Comparison of ENCODE assay signal across 8 cellular contexts in the genomic region with DNA sequence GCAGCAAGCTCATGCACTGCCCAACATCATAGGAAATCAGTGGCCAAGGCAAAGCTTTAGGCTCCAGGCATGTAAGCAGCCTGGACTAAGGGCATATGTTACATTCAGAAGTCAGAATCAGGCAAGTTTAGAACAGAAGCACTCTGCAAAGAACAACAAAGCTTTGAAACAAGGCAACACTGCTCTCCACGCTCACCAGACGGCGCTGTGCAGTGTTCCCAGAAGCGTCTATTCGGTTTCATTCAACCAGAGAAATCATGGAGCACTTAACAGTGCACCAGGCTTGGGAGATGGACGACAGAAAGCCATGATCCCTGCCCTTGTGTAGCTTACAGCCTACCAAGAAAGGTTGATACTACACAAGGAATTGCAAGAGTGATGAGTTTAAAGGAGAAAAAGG.
DNase-seq lines count a peak whose midpoint lies in the region; ATAC-seq and TF ChIP-seq lines count a peak whose summit lies in the region.

No MANE protein-coding gene starts in this region.

- no TSS peak for BruUV-seq in PC-3 (replicated peaks; lab: Mats Ljungman, UMichigan)

- H3K9me3 ChIP-seq in AG04450 (ENCODE audit: control insufficient read depth, insufficient read depth, low read length), result no peaks in the 10 kb centered on the region
- H3K9me3 ChIP-seq in PC-3 (ENCODE audit: low read length), result 0 out of 2 replicates have a peak, but pooled peaks cover 3% of the 10 kb centered on the region
- no peaks in the 10 kb centered on the region for H3K9me3 ChIP-seq in esophagus muscularis mucosa
- no peaks in the 10 kb centered on the region for H3K9me3 ChIP-seq in psoas muscle
- no peaks in the 10 kb centered on the region for H3K9me3 ChIP-seq in MG63

- H3K4me1 ChIP-seq in PC-3 (ENCODE audit: insufficient read depth, low read length) (no peaks in the 10 kb centered on the region), esophagus muscularis mucosa (no peaks in the 10 kb centered on the region), psoas muscle (no peaks in the 10 kb centered on the region)

- no peak overlapping the region for H3K4me3 Mint-ChIP-seq in natural killer cell treated with Interleukin-12 subunit alpha and Interleukin-12 subunit beta and Interleukin-15 and Interleukin-18, amount 100 ng/mL, for 72 hours

- H4K20me1 ChIP-seq in PC-3 (ENCODE audit: low read length), result no peaks in the 10 kb centered on the region

- no peak for TF ChIP-seq POLR2A in esophagus muscularis mucosa (IDR thresholded peaks at IDR 0.05; ENCODE audit: low read depth)

- no peak for TF ChIP-seq EP300 in esophagus muscularis mucosa (IDR thresholded peaks at IDR 0.05)

- no peak overlapping the region for H3K27ac Mint-ChIP-seq in natural killer cell treated with Interleukin-12 subunit alpha and Interleukin-12 subunit beta and Interleukin-15 and Interleukin-18, amount 100 ng/mL, for 72 hours

- no peaks in the 10 kb centered on the region for H3K79me2 ChIP-seq in PC-3 (ENCODE audit: low read length)

- H3K9me2 ChIP-seq in PC-3 (replicated peaks; ENCODE audit: low read length), result no peaks in the 10 kb centered on the region

- H3K27me3 Mint-ChIP-seq in natural killer cell treated with Interleukin-12 subunit alpha and Interleukin-12 subunit beta and Interleukin-15 and Interleukin-18, amount 100 ng/mL, for 72 hours, result peaks cover 4 to 20% of the 10 kb centered on the region in 2 donors

- H3K36me3 ChIP-seq in PC-3 (ENCODE audit: low read depth, low read length) (no peaks in the 10 kb centered on the region), esophagus muscularis mucosa (no peaks in the 10 kb centered on the region), psoas muscle (ENCODE audit: insufficient read depth in 1 of 2, low read depth in 1 of 2) (no peaks in the 10 kb centered on the region), MG63 (no peaks in the 10 kb centered on the region)

- no peak overlapping the region for H3K27ac ChIP-seq in AG04450 (ENCODE audit: low read depth, low read length)
- H3K27ac ChIP-seq in PC-3 (ENCODE audit: low read length), result no peak overlapping the region
- no peak overlapping the region for H3K27ac ChIP-seq in esophagus muscularis mucosa (replicated peaks in 1 of 4)
- H3K27ac ChIP-seq in psoas muscle, result no peak overlapping the region

- no peak overlapping the region for H2AFZ ChIP-seq in PC-3 (ENCODE audit: low read length)

- ATAC-seq in PC-3 (peak; percentile 35; the same call in 1 of the 2 replicates), psoas muscle (peak in 1 of 4 donors; percentile 57), HG03135 (IDR thresholded peaks at IDR 0.05; ENCODE audit: unreplicated experiment) (no peak)
- ATAC-seq in natural killer cell treated with Interleukin-12 subunit alpha and Interleukin-12 subunit beta and Interleukin-15 and Interleukin-18, amount 100 ng/mL, for 72 hours, result no peak

- no peaks in the 10 kb centered on the region for H3K4me1 Mint-ChIP-seq in natural killer cell treated with Interleukin-12 subunit alpha and Interleukin-12 subunit beta and Interleukin-15 and Interleukin-18, amount 100 ng/mL, for 72 hours (ENCODE audit: low read depth in 2 of 2)

- H3F3A ChIP-seq in PC-3 (ENCODE audit: low read length, unreplicated experiment), result no peaks in the 10 kb centered on the region

- no peaks in the 10 kb centered on the region for H3K9me3 Mint-ChIP-seq in natural killer cell treated with Interleukin-12 subunit alpha and Interleukin-12 subunit beta and Interleukin-15 and Interleukin-18, amount 100 ng/mL, for 72 hours

- intact Hi-C loops in PC-3 (cut with micrococcal nuclease) (loop anchor here (5.0 kb wide), 1 partner anchor 475 kb away; no protein-coding TSS in a partner anchor), esophagus muscularis mucosa (cut with DNase I) (no loop called here), psoas muscle (cut with DNase I) (loop anchor here in 1 of 2 donors (5.0 kb wide), 1 partner anchor 895 kb away; no protein-coding TSS in a partner anchor)

- H3K4me3 ChIP-seq in AG04450 (ENCODE audit: low read depth, low read length) (no peak overlapping the region), PC-3 (ENCODE audit: low read length) (no peak overlapping the region), esophagus muscularis mucosa (no peak overlapping the region), psoas muscle (no peak overlapping the region), MG63 (no peak overlapping the region)

- POLR2A ChIA-PET in AG04450 (lab: Yijun Ruan, JAX) (no interaction called here), PC-3 (lab: Charles Lee; ENCODE audit: unreplicated experiment) (no interaction called here)

- H3K4me2 ChIP-seq in PC-3 (ENCODE audit: low read length), result no peak overlapping the region

- no peaks in the 10 kb centered on the region for H3K27me3 ChIP-seq in AG04450 (ENCODE audit: control insufficient read depth, insufficient read depth, low read length)
- no peaks in the 10 kb centered on the region for H3K27me3 ChIP-seq in PC-3 (ENCODE audit: low read length)
- no peaks in the 10 kb centered on the region for H3K27me3 ChIP-seq in esophagus muscularis mucosa
- H3K27me3 ChIP-seq in psoas muscle (ENCODE audit: insufficient read depth in 3 of 3, low read length in 2 of 3), result peaks cover 0 to 1% (median 0%) of the 10 kb centered on the region in 3 donors
- H3K27me3 ChIP-seq in MG63, result no peaks in the 10 kb centered on the region

- no peak overlapping the region for H3K9ac ChIP-seq in PC-3 (ENCODE audit: low read length)

- H3K36me3 Mint-ChIP-seq in natural killer cell treated with Interleukin-12 subunit alpha and Interleukin-12 subunit beta and Interleukin-15 and Interleukin-18, amount 100 ng/mL, for 72 hours, result no peaks in the 10 kb centered on the region

- CTCF ChIA-PET in AG04450 (lab: Charles Lee) (interaction anchor here (0.6 to 1.5 kb wide), 7 partner anchors 9 to 892 kb away, joined by 3 to 10 read pairs (median 4); a partner anchor contains a TSS), PC-3 (lab: Charles Lee) (interaction anchor here (0.5 kb wide), 1 partner anchor 521 kb away, joined by 8 read pairs; no protein-coding TSS in a partner anchor)

- 11% methylated on average over 6 of the region's 6 CpGs for WGBS in esophagus muscularis mucosa
- WGBS in psoas muscle, 3 donors, result 7 to 32% (median 8%) methylated on average over 6 of the region's 6 CpGs

- no peak for DNase-seq in AG04450 (ENCODE audit: low read depth, low spot score)
- DNase-seq in ELR (ENCODE audit: low read depth), result peak; percentile 30
- peak; percentile 57 for DNase-seq in PC-3
- DNase-seq in esophagus muscularis mucosa (ENCODE audit: extremely low spot score), result no peak
- no peak for DNase-seq in psoas muscle
- DNase-seq in natural killer cell treated with Interleukin-12 subunit alpha and Interleukin-12 subunit beta and Interleukin-15 and Interleukin-18, amount 100 ng/mL, for 72 hours (ENCODE audit: low spot score), result no peak
- DNase-seq in MG63, result no peak

- TF ChIP-seq CTCF in AG04450 (IDR thresholded peaks at IDR 0.05; ENCODE audit: low read depth, low read length) (peak; percentile 71), PC-3 (conservative IDR thresholded peaks at IDR 0.05; ENCODE audit: low read depth, low read length) (peak; percentile 75), esophagus muscularis mucosa (IDR thresholded peaks at IDR 0.05) (peak; percentile 55 to 59 (median 56)), psoas muscle (IDR thresholded peaks at IDR 0.05) (peak; percentile 47)

Comparison
In these comparisons a context has a peak if more than half of its experiments do, and no peak if none do; other contexts are left out.
1. DNase-seq: peak in ELR (single experiment) and PC-3 (single experiment); none in AG04450 (single experiment), esophagus muscularis mucosa (single experiment), psoas muscle (0 of 2), natural killer cell treated with Interleukin-12 subunit alpha and Interleukin-12 subunit beta and Interleukin-15 and Interleukin-18, amount 100 ng/mL, for 72 hours (single experiment) and MG63 (single experiment).
2. Peak in every context shown above with its lines, with median percentiles within 50 percentile points of each other: CTCF ChIP-seq.